ENCODE assay signal across 8 cellular contexts in genomic region chr17:43368740-43369506, GRCh38. TPM values are rescaled to one million over a fixed set of nuclear protein-coding genes. Genes with fewer than 3 reads are reported as not detected.
DNase-seq lines count a peak whose midpoint lies in the region; ATAC-seq and TF ChIP-seq lines count a peak whose summit lies in the region.

No MANE protein-coding gene starts in this region.

- H3K27me3 Mint-ChIP-seq in CD8-positive, alpha-beta T cell (ENCODE audit: low read depth) = no peaks in the 10 kb centered on the region
- H3K27me3 Mint-ChIP-seq in H9 (ENCODE audit: low read depth) (peaks cover 11% of the 10 kb centered on the region), activated B cell treated with CpG ODN at 0.5 μM for 24 hours (no peaks in the 10 kb centered on the region), immature natural killer cell (ENCODE audit: low read depth in 3 of 3) (peaks cover 13 to 25% (median 14%) of the 10 kb centered on the region in 3 donors)

- H3T11ph ChIP-seq in H9 (ENCODE audit: low read length) = no peak overlapping the region

- peak overlapping the region; percentile 96 for H3K9ac ChIP-seq in H9 (ENCODE audit: extremely low read depth, insufficient read length, low read length)

- H2BK20ac ChIP-seq in H9 (ENCODE audit: low read depth, low read length, poor library complexity, severe bottlenecking) = no peak overlapping the region

- ATAC-seq in CD8-positive, alpha-beta T cell = peak; percentile 54
- peak; percentile 50 for ATAC-seq in activated B cell treated with CpG ODN at 0.5 μM for 24 hours (ENCODE audit: low read depth)
- ATAC-seq in HG03378 (IDR thresholded peaks at IDR 0.05; ENCODE audit: unreplicated experiment) = no peak

- no peak overlapping the region for H3K23ac ChIP-seq in H9 (ENCODE audit: insufficient read length, low read depth, low read length)

- CTCF ChIA-PET in CD8-positive, alpha-beta T cell (lab: Charles Lee) = interaction anchor here (0.8 to 5.1 kb wide), 13 partner anchors 8 to 371 kb away, joined by 3 to 24 read pairs (median 4); partner anchors contain the start of genes ARL4D and RPL27
- CTCF ChIA-PET in activated B cell treated with CpG ODN at 0.5 μM for 24 hours (lab: Charles Lee) = interaction anchor here (1.2 to 2.2 kb wide), 5 partner anchors 19 to 115 kb away, joined by 3 to 16 read pairs (median 8); partner anchors contain the start of gene DHX8

- H3K4me3 ChIP-seq in CD8-positive, alpha-beta T cell (ENCODE audit: low read depth, low read length) = peak overlapping the region; percentile 73
- H3K4me3 ChIP-seq in skin epidermis = peak overlapping the region; percentile 37 to 53 (median 48)

- peaks cover 2% of the 10 kb centered on the region for H3K36me3 Mint-ChIP-seq in CD8-positive, alpha-beta T cell
- peaks cover 0 to 6% (median 1%) of the 10 kb centered on the region in 3 experiments; a peak in 3 of 7 replicates for H3K36me3 Mint-ChIP-seq in H9 (ENCODE audit: insufficient read depth in 1 of 3, low read depth in 3 of 3)
- peaks cover 3% of the 10 kb centered on the region for H3K36me3 Mint-ChIP-seq in activated B cell treated with CpG ODN at 0.5 μM for 24 hours (ENCODE audit: low read depth)
- H3K36me3 Mint-ChIP-seq in immature natural killer cell = no peaks in the 10 kb centered on the region

- H3K4me3 Mint-ChIP-seq in CD8-positive, alpha-beta T cell = peak overlapping the region; percentile 97
- H3K4me3 Mint-ChIP-seq in H9 (peak overlapping the region; percentile 70 to 78), activated B cell treated with CpG ODN at 0.5 μM for 24 hours (peak overlapping the region; percentile 95), immature natural killer cell (peak overlapping the region; percentile 89 to 97 (median 93))

- H3K79me2 ChIP-seq in H9 (ENCODE audit: insufficient read depth, low read length) = no peaks in the 10 kb centered on the region

- H3K14ac ChIP-seq in H9 (ENCODE audit: insufficient read depth, low read length) = peak overlapping the region; percentile 86

- intact Hi-C loops in CD8-positive, alpha-beta T cell (cut with DNase I, micrococcal nuclease) = loop anchor here (1.0 to 2.0 kb wide), 5 partner anchors 9 to 198 kb away; partner anchors contain the start of gene NBR1 (in 1 of the 2)
- intact Hi-C loops in activated B cell treated with CpG ODN at 0.5 μM for 24 hours (cut with micrococcal nuclease) = loop anchor here (1.0 kb wide), 4 partner anchors 9 to 114 kb away; partner anchors contain the start of gene DHX8

- no peak for TF ChIP-seq CTCF in CD8-positive, alpha-beta T cell (IDR thresholded peaks at IDR 0.05)
- no peak; the same call in 2 of the 3 replicates for TF ChIP-seq CTCF in H9 (conservative IDR thresholded peaks at IDR 0.05)
- no peak for TF ChIP-seq CTCF in activated B cell treated with CpG ODN at 0.5 μM for 24 hours (IDR thresholded peaks at IDR 0.05)

- peaks cover 20% of the 10 kb centered on the region for H3K4me1 ChIP-seq in CD8-positive, alpha-beta T cell (ENCODE audit: insufficient read depth, low read length)
- peaks cover 2% of the 10 kb centered on the region; the same call in 1 of the 2 replicates for H3K4me1 ChIP-seq in H9 (ENCODE audit: insufficient read depth, low read length)

- no peaks in the 10 kb centered on the region for H3K79me1 ChIP-seq in H9 (ENCODE audit: insufficient read depth, low read depth, low read length, poor library complexity, severe bottlenecking)

- peaks cover 37% of the 10 kb centered on the region for H3K4me1 Mint-ChIP-seq in CD8-positive, alpha-beta T cell (ENCODE audit: low read depth)
- H3K4me1 Mint-ChIP-seq in H9 (peaks cover 36 to 45% of the 10 kb centered on the region in 2 experiments), activated B cell treated with CpG ODN at 0.5 μM for 24 hours (peaks cover 61% of the 10 kb centered on the region), immature natural killer cell (peaks cover 33 to 41% of the 10 kb centered on the region in 2 donors)

- H2AFZ ChIP-seq in H9 (ENCODE audit: low read length) = no peak overlapping the region

- H2AK5ac ChIP-seq in H9 (ENCODE audit: insufficient read length, low read length) = no peak overlapping the region

- peak overlapping the region; percentile 67 for H3K4me2 ChIP-seq in H9 (ENCODE audit: insufficient read depth, insufficient read length, low read length)

- no peaks in the 10 kb centered on the region for H3K9me3 ChIP-seq in CD8-positive, alpha-beta T cell (ENCODE audit: low read length)
- H3K9me3 ChIP-seq in H9 (ENCODE audit: control insufficient read depth, low read depth, low read length) = no peaks in the 10 kb centered on the region

- H4K20me1 ChIP-seq in H9 (ENCODE audit: control insufficient read depth, insufficient read depth, insufficient read length) = no peaks in the 10 kb centered on the region

- peak; percentile 28 to 81 (median 61) for DNase-seq in CD8-positive, alpha-beta T cell
- DNase-seq in H9 = peak; percentile 95
- DNase-seq in NCI-H2171 treated with DMSO at 0.1 percent for 48 hours (lab: John Stamatoyannopoulos, UW) = peak; percentile 93
- DNase-seq in activated B cell treated with CpG ODN at 0.5 μM for 24 hours = peak; percentile 64
- peak; percentile 54 for DNase-seq in central memory CD4-positive, alpha-beta T cell
- DNase-seq in immature natural killer cell = peak; percentile 80 to 83 (median 81)

- POLR2A ChIA-PET in CD8-positive, alpha-beta T cell (lab: Charles Lee) = interaction anchor here (0.6 to 5.2 kb wide), 31 partner anchors 10 to 1792 kb away, joined by 3 to 186 read pairs (median 6); partner anchors contain the start of genes ARL4D, BECN1, DHX8 and IFI35
- POLR2A ChIA-PET in activated B cell treated with CpG ODN at 0.5 μM for 24 hours (lab: Charles Lee) = interaction anchor here (0.5 to 9.5 kb wide), 53 partner anchors 9 to 1792 kb away, joined by 3 to 546 read pairs (median 5); partner anchors contain the start of genes ARL4D, BECN1, BRCA1 and DHX58

- H2BK12ac ChIP-seq in H9 (ENCODE audit: insufficient read length, low read depth, low read length) = peak overlapping the region; percentile 91

- H3K9me3 Mint-ChIP-seq in CD8-positive, alpha-beta T cell = no peaks in the 10 kb centered on the region
- H3K9me3 Mint-ChIP-seq in H9 (peaks cover 0 to 2% of the 10 kb centered on the region in 2 experiments; a peak in 3 of 5 replicates), activated B cell treated with CpG ODN at 0.5 μM for 24 hours (no peaks in the 10 kb centered on the region), immature natural killer cell (no peaks in the 10 kb centered on the region)

- H3K18ac ChIP-seq in H9 (ENCODE audit: insufficient read length, low read depth, low read length) = peak overlapping the region; percentile 96

- peak overlapping the region; percentile 49 for H4K5ac ChIP-seq in H9 (ENCODE audit: insufficient read length, low read depth, low read length)

- peak overlapping the region; percentile 97 for H3K27ac ChIP-seq in CD8-positive, alpha-beta T cell (ENCODE audit: low read depth, low read length)
- H3K27ac ChIP-seq in H9 (ENCODE audit: insufficient read length, low read depth, low read length) (peak overlapping the region; percentile 98), skin epidermis (peak overlapping the region; percentile 94 to 100 (median 99))

- H3K36me3 ChIP-seq in CD8-positive, alpha-beta T cell (ENCODE audit: insufficient read depth, low read length) = no peaks in the 10 kb centered on the region

- no peaks in the 10 kb centered on the region for H3K27me3 ChIP-seq in CD8-positive, alpha-beta T cell (ENCODE audit: insufficient read depth, low read length)
- no peaks in the 10 kb centered on the region for H3K27me3 ChIP-seq in H9 (ENCODE audit: insufficient read depth, low read length)

- H2BK5ac ChIP-seq in H9 (ENCODE audit: insufficient read length, low read length) = peak overlapping the region; percentile 100

- no peak overlapping the region for H4K8ac ChIP-seq in H9 (replicated peaks; ENCODE audit: insufficient read length, low read depth, low read length)

- peak overlapping the region; percentile 100 for H3K27ac Mint-ChIP-seq in CD8-positive, alpha-beta T cell
- peak overlapping the region; percentile 100 for H3K27ac Mint-ChIP-seq in H9
- H3K27ac Mint-ChIP-seq in activated B cell treated with CpG ODN at 0.5 μM for 24 hours = peak overlapping the region; percentile 100
- H3K27ac Mint-ChIP-seq in immature natural killer cell = peak overlapping the region; percentile 98 to 100 (median 100)

- H2BK120ac ChIP-seq in H9 (ENCODE audit: low read depth, low read length, poor library complexity, severe bottlenecking) = peak overlapping the region; percentile 94

- no CpG with 5 or more reads among the region's 51 CpGs for WGBS in H9 (ENCODE audit: extremely low coverage, insufficient read length, low lambda C conversion rate)

- peak overlapping the region; percentile 63; the same call in 1 of the 2 replicates for H3K4ac ChIP-seq in H9 (ENCODE audit: low read depth, low read length)

- peak overlapping the region; percentile 53 for H3K56ac ChIP-seq in H9 (ENCODE audit: insufficient read length, low read depth, low read length)

- H4K91ac ChIP-seq in H9 (ENCODE audit: insufficient read length, low read depth, low read length) = no peak overlapping the region

- H2BK15ac ChIP-seq in H9 (ENCODE audit: low read depth, low read length) = no peak overlapping the region

- peaks cover 7% of the 10 kb centered on the region for H3K23me2 ChIP-seq in H9 (ENCODE audit: insufficient read length, low read depth, low read length, poor library complexity, severe bottlenecking)

RNA-seq across cellular contexts. Expression of gene ARL4D, which starts 29.9 kb away (rescaled TPM):
- 1 to 10 TPM; 2.9 to 4.1 TPM for total RNA-seq in CD8-positive, alpha-beta T cell
- total RNA-seq in H9 (2021) (6.2 and 6.4 TPM in 2 replicates), activated B cell treated with CpG ODN at 0.5 μM for 24 hours (5.8 and 6.4 TPM in 2 replicates)
- 1 to 10 TPM; 4.5 to 10.0 (median 9.9) TPM for polyA plus RNA-seq in immature natural killer cell
